2 cellular contexts compared by ENCODE assay signal in genomic region chr6:33590531-33591198, GRCh38.
TF ChIP-seq lines count a peak whose summit lies in the region.

No MANE protein-coding gene starts in this region.

TF ChIP-seq in HEK293, 187 proteins besides CTCF, POLR2A, EP300 and RAD21:
- no peak for TF ChIP-seq ZSCAN5A (tag by site-specific recombination; IDR thresholded peaks at IDR 0.05)
- TF ChIP-seq ZNF600 (tag by site-specific recombination; IDR thresholded peaks at IDR 0.05) = peak; percentile 49
- 0 out of 2 replicates have a peak, but pooled peaks have one; percentile 22 for TF ChIP-seq ZNF692 (tag by site-specific recombination; IDR thresholded peaks at IDR 0.05)
- TF ChIP-seq PATZ1 (tag by site-specific recombination; IDR thresholded peaks at IDR 0.05) = peak; percentile 3; the same call in 1 of the 2 replicates
- TF ChIP-seq ZNF704 (tag by site-specific recombination; IDR thresholded peaks at IDR 0.05) = no peak
- TF ChIP-seq ZNF169 (tag by site-specific recombination; IDR thresholded peaks at IDR 0.05) = no peak
- TF ChIP-seq ZNF221 (tag by site-specific recombination; IDR thresholded peaks at IDR 0.05; ENCODE audit: borderline replicate concordance) = no peak
- TF ChIP-seq ZNF133 (tag by site-specific recombination; IDR thresholded peaks at IDR 0.05) = no peak

TF ChIP-seq in K562, 482 proteins besides CTCF, POLR2A, EP300 and RAD21 (continued from another document):
- TF ChIP-seq HEY1 (CRISPR knock-in tag; IDR thresholded peaks at IDR 0.05; ENCODE audit: borderline replicate concordance) (no peak), NFRKB (IDR thresholded peaks at IDR 0.05; ENCODE audit: low read depth) (peak; percentile 40; the same call in 1 of the 2 replicates), CEBPZ (IDR thresholded peaks at IDR 0.05; ENCODE audit: borderline replicate concordance, low read depth, low read length) (no peak), ZFX (CRISPR knock-in tag; IDR thresholded peaks at IDR 0.05) (peak; percentile 13; the same call in 1 of the 2 replicates), ZKSCAN3 (CRISPR knock-in tag; IDR thresholded peaks at IDR 0.05) (no peak), ZBTB1 (CRISPR knock-in tag; IDR thresholded peaks at IDR 0.05; ENCODE audit: borderline replicate concordance, low read depth) (peak; percentile 12; the same call in 1 of the 2 replicates), FOXK2 (conservative IDR thresholded peaks at IDR 0.05 in 1 of 2, IDR thresholded peaks at IDR 0.05 in 1 of 2; ENCODE audit: low read depth in 2 of 2) (no peak), SP1 (CRISPR knock-in tag; IDR thresholded peaks at IDR 0.05) (no peak), ZFP30 (CRISPR knock-in tag; IDR thresholded peaks at IDR 0.05; ENCODE audit: borderline replicate concordance) (no peak), FOXP4 (CRISPR knock-in tag; IDR thresholded peaks at IDR 0.05; ENCODE audit: borderline replicate concordance) (no peak), ZBTB7A (IDR thresholded peaks at IDR 0.05; ENCODE audit: borderline replicate concordance, control insufficient read depth, low read depth, low read length) (peak; percentile 15; the same call in 1 of the 2 replicates), MYBL2 (IDR thresholded peaks at IDR 0.05; ENCODE audit: low read depth) (no peak), MYBL2 (CRISPR knock-in tag; IDR thresholded peaks at IDR 0.05; ENCODE audit: borderline replicate concordance) (no peak), TRIM25 (IDR thresholded peaks at IDR 0.05; ENCODE audit: borderline replicate concordance) (no peak), CTCFL (IDR thresholded peaks at IDR 0.05; ENCODE audit: borderline replicate concordance, insufficient read depth, low read depth, low read length, poor library complexity, severe bottlenecking) (no peak), SMARCE1 (IDR thresholded peaks at IDR 0.05) (0 out of 2 replicates have a peak, but pooled peaks have one; percentile 0), ZNF274 (IDR thresholded peaks at IDR 0.05; ENCODE audit: borderline replicate concordance, low read depth, low read length) (no peak), CREB3 (tag; conservative IDR thresholded peaks at IDR 0.05; ENCODE audit: low read depth) (no peak), NELFE (IDR thresholded peaks at IDR 0.05; ENCODE audit: insufficient read depth, insufficient read length) (no peak), ZNF592 (IDR thresholded peaks at IDR 0.05) (no peak), FOSL1 (tag; conservative IDR thresholded peaks at IDR 0.05) (peak; percentile 90), GABPB1 (CRISPR knock-in tag; IDR thresholded peaks at IDR 0.05) (no peak), ZNF76 (CRISPR knock-in tag; IDR thresholded peaks at IDR 0.05; ENCODE audit: borderline replicate concordance) (no peak), BACH1 (tag; IDR thresholded peaks at IDR 0.05) (no peak), ARID3B (CRISPR knock-in tag; IDR thresholded peaks at IDR 0.05; ENCODE audit: borderline replicate concordance) (no peak), ZNF584 (CRISPR knock-in tag; IDR thresholded peaks at IDR 0.05; ENCODE audit: low read depth) (0 out of 2 replicates have a peak, but pooled peaks have one; percentile 37), ZNF124 (CRISPR knock-in tag; IDR thresholded peaks at IDR 0.05) (no peak), HDAC8 (tag; IDR thresholded peaks at IDR 0.05) (no peak), ZNF764 (CRISPR knock-in tag; IDR thresholded peaks at IDR 0.05; ENCODE audit: low read depth) (no peak), ZNF146 (CRISPR knock-in tag; IDR thresholded peaks at IDR 0.05; ENCODE audit: unreplicated experiment) (no peak), FOXA1 (IDR thresholded peaks at IDR 0.05; ENCODE audit: borderline replicate concordance) (no peak), ZMIZ1 (IDR thresholded peaks at IDR 0.05; ENCODE audit: low read depth in 2 of 2, low read length in 2 of 2) (no peak), CREB1 (IDR thresholded peaks at IDR 0.05) (no peak), CREB1 (CRISPR knock-in tag; IDR thresholded peaks at IDR 0.05) (no peak), ZNF316 (IDR thresholded peaks at IDR 0.05) (no peak), HOXB6 (CRISPR knock-in tag; IDR thresholded peaks at IDR 0.05; ENCODE audit: borderline replicate concordance) (no peak), BRF1 (IDR thresholded peaks at IDR 0.05; ENCODE audit: borderline replicate concordance, extremely low read depth, insufficient read length) (no peak), PCBP1 (IDR thresholded peaks at IDR 0.05; ENCODE audit: low read depth, low read length, poor library complexity, severe bottlenecking) (no peak)
